ENCODE assay signal across 6 cellular contexts in the genomic region with DNA sequence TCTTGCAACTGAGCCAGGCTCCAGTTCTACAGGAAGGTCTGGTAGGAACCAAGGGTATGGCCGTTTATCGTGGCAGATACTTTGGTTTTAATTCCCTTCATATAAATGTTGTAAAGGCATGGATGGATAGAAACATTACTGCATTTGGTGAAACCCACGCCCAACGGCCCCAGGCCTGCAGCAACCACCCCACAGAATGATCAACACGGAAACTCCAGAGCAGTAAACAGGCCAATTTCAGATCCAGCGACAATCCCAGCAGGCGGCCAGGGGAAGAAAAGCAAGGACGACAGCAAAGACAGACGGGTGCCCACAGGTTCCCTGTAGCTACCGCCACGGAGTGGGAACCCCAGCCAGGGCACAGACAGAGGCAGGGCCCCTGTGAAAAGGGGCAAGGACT.
"Had no signal": no experiment of that assay in that cellular context is flagged by ENCODE, and none has a peak within 500 bp of the region (broad histone marks: within the 10 kb centered on the region; RNA-seq: fewer than 3 reads in every experiment).

No MANE protein-coding gene starts in this region.

- H3K9me3 ChIP-seq: thyroid gland had no signal

- ATAC-seq: foreskin keratinocyte, left lobe of liver had no signal

- DNase-seq: cerebellar nuclear complex, foreskin keratinocyte, stomach, thyroid gland had no signal

- H3K27ac ChIP-seq: foreskin keratinocyte, skin epidermis, stomach, thyroid gland had no signal

- H3K4me1 ChIP-seq: foreskin keratinocyte, thyroid gland had no signal

- H3K27me3 ChIP-seq: thyroid gland had no signal

- H3K36me3 ChIP-seq: stomach, thyroid gland had no signal

- H3K4me3 ChIP-seq: skin epidermis, stomach, thyroid gland had no signal
